Comparison of ENCODE assay signal across 10 cellular contexts in genomic region chrX:21946925-21947641, GRCh38. TPM values are rescaled to one million over a fixed set of nuclear protein-coding genes. Genes with fewer than 3 reads are reported as not detected.
A peak's percentile ranks its signal among the peaks of the same experiment; 100 is the strongest.
DNase-seq lines count a peak whose midpoint lies in the region; ATAC-seq and TF ChIP-seq lines count a peak whose summit lies in the region.
"Had no signal": no experiment of that assay in that cellular context is flagged by ENCODE, and none has a peak within 500 bp of the region (broad histone marks: within the 10 kb centered on the region; RNA-seq: fewer than 3 reads in every experiment).

No MANE protein-coding gene starts in this region.

- peak overlapping the region in 1 of 2 donors; percentile 29 for H3K4me3 Mint-ChIP-seq in activated T-cell treated with anti-CD3 and anti-CD28 coated beads, Interleukin-2, amount 50 U/mL, for 72 hours
- no peak overlapping the region for H3K4me3 Mint-ChIP-seq in activated naive CD8-positive, alpha-beta T cell treated with anti-CD3 and anti-CD28 coated beads, Interleukin-2, amount 50 U/mL, for 24 hours

- H3K36me3 Mint-ChIP-seq in activated T-cell treated with anti-CD3 and anti-CD28 coated beads, Interleukin-2, amount 50 U/mL, for 72 hours (ENCODE audit: insufficient read depth in 2 of 2) = peaks cover 0 to 4% of the 10 kb centered on the region in 2 donors
- peaks cover 34% of the 10 kb centered on the region for H3K36me3 Mint-ChIP-seq in activated naive CD8-positive, alpha-beta T cell treated with anti-CD3 and anti-CD28 coated beads, Interleukin-2, amount 50 U/mL, for 24 hours (ENCODE audit: low read depth)

- H3K27ac ChIP-seq in thyroid gland = peak overlapping the region; percentile 1 to 53 (median 8)
- H3K27ac ChIP-seq: parathyroid adenoma had no signal

- H3K4me1 Mint-ChIP-seq in activated T-cell treated with anti-CD3 and anti-CD28 coated beads, Interleukin-2, amount 50 U/mL, for 72 hours (ENCODE audit: low read depth) = peaks cover 33% of the 10 kb centered on the region
- H3K4me1 Mint-ChIP-seq in activated naive CD8-positive, alpha-beta T cell treated with anti-CD3 and anti-CD28 coated beads, Interleukin-2, amount 50 U/mL, for 24 hours = peaks cover 72% of the 10 kb centered on the region

- 37 to 42% methylated on average over 7 of the region's 7 CpGs for WGBS in thyroid gland, 2 donors

- no peaks in the 10 kb centered on the region for H3K27me3 Mint-ChIP-seq in activated T-cell treated with anti-CD3 and anti-CD28 coated beads, Interleukin-2, amount 50 U/mL, for 72 hours (ENCODE audit: low read depth)
- no peaks in the 10 kb centered on the region for H3K27me3 Mint-ChIP-seq in activated naive CD8-positive, alpha-beta T cell treated with anti-CD3 and anti-CD28 coated beads, Interleukin-2, amount 50 U/mL, for 24 hours

- ATAC-seq in activated T-cell treated with anti-CD3 and anti-CD28 coated beads, Interleukin-2, amount 50 U/mL, for 72 hours (replicated peaks in 1 of 2) = peak in 1 of 2 donors; percentile 39
- peak; percentile 20 for ATAC-seq in activated naive CD8-positive, alpha-beta T cell treated with anti-CD3 and anti-CD28 coated beads, Interleukin-2, amount 50 U/mL, for 24 hours
- no peak for ATAC-seq in HG03460 (IDR thresholded peaks at IDR 0.05; ENCODE audit: unreplicated experiment)

- TF ChIP-seq POLR2A in thyroid gland (IDR thresholded peaks at IDR 0.05) = no peak

- H3K4me1 ChIP-seq in thyroid gland = peaks cover 15 to 19% of the 10 kb centered on the region in 2 donors
- H3K4me1 ChIP-seq: parathyroid adenoma had no signal

- TF ChIP-seq CTCF in thyroid gland (IDR thresholded peaks at IDR 0.05) = no peak

- peak overlapping the region; percentile 69 for H3K27ac Mint-ChIP-seq in activated T-cell treated with anti-CD3 and anti-CD28 coated beads, Interleukin-2, amount 50 U/mL, for 72 hours
- no peak overlapping the region for H3K27ac Mint-ChIP-seq in activated naive CD8-positive, alpha-beta T cell treated with anti-CD3 and anti-CD28 coated beads, Interleukin-2, amount 50 U/mL, for 24 hours

- no peaks in the 10 kb centered on the region for H3K9me3 ChIP-seq in iPS-18c (ENCODE audit: control insufficient read depth, insufficient read depth, low read length)
- H3K9me3 ChIP-seq in thyroid gland = no peaks in the 10 kb centered on the region

- H3K4me3 ChIP-seq in iPS-18c (ENCODE audit: insufficient read depth, low read depth, low read length) (0 out of 2 replicates have a peak overlapping the region, but pooled peaks have one; percentile 12), thyroid gland (replicated peaks in 1 of 3) (no peak overlapping the region)

- intact Hi-C loops in thyroid gland (cut with DNase I) = no loop called here

- no peaks in the 10 kb centered on the region for H3K36me3 ChIP-seq in thyroid gland

- H3K9me3 Mint-ChIP-seq in activated T-cell treated with anti-CD3 and anti-CD28 coated beads, Interleukin-2, amount 50 U/mL, for 72 hours = no peaks in the 10 kb centered on the region
- H3K9me3 Mint-ChIP-seq in activated naive CD8-positive, alpha-beta T cell treated with anti-CD3 and anti-CD28 coated beads, Interleukin-2, amount 50 U/mL, for 24 hours = no peaks in the 10 kb centered on the region

- DNase-seq in activated T-cell treated with anti-CD3 and anti-CD28 coated beads, Interleukin-2, amount 50 U/mL, for 72 hours = no peak
- DNase-seq in activated T-cell treated with anti-CD3 and anti-CD28 coated beads, Interleukin-2, amount 50 U/mL, for 48 hours = no peak
- no peak for DNase-seq in activated naive CD8-positive, alpha-beta T cell treated with anti-CD3 and anti-CD28 coated beads, Interleukin-2, amount 50 U/mL, for 24 hours
- DNase-seq in thyroid gland = no peak
- no peak for DNase-seq in GF-D8 (lab: John Stamatoyannopoulos, UW)
- DNase-seq in effector CD8-positive, alpha-beta T cell (lab: John Stamatoyannopoulos, UW) = no peak
- DNase-seq: NCI-H2171 had no signal

- no peaks in the 10 kb centered on the region for H3K27me3 ChIP-seq in thyroid gland

RNA-seq across cellular contexts. Expression of gene SMS, which starts 6.6 kb away (rescaled TPM):
- 10 to 100 TPM; 57.7 to 70.3 TPM for total RNA-seq in activated T-cell treated with anti-CD3 and anti-CD28 coated beads, Interleukin-2, amount 50 U/mL, for 72 hours
- 100 to 1,000 TPM in 1 of 4 donors, 10 to 100 TPM in 3; 89.6 to 128 (median 91.4) TPM for total RNA-seq in thyroid gland
